Comparison of ENCODE assay signal across 9 cellular contexts in genomic region chr6:41922154-41922553, GRCh38. TPM values are rescaled to one million over a fixed set of nuclear protein-coding genes. Genes with fewer than 3 reads are reported as not detected.
DNase-seq lines count a peak whose midpoint lies in the region; FAIRE-seq and TF ChIP-seq lines count a peak whose summit lies in the region.
"Had no signal": no experiment of that assay in that cellular context is flagged by ENCODE, and none has a peak within 500 bp of the region (broad histone marks: within the 10 kb centered on the region; RNA-seq: fewer than 3 reads in every experiment).

No MANE protein-coding gene starts in this region.

- 3 to 5% methylated on average over 7 of the region's 7 CpGs for WGBS in testis, 2 donors

- H3K4me2 ChIP-seq in keratinocyte (ENCODE audit: control insufficient read depth, extremely low read depth, insufficient read depth, low read depth, low read length) = peak overlapping the region; percentile 82

- peak overlapping the region; percentile 100 for H3K4me3 Mint-ChIP-seq in activated CD4-positive, alpha-beta T cell treated with anti-CD3 and anti-CD28 coated beads, Interleukin-2, amount 10 ng/mL, durations not matched to agents 24 days and 14 days
- H3K4me3 Mint-ChIP-seq in activated naive CD8-positive, alpha-beta T cell = peak overlapping the region; percentile 99

- H2AFZ ChIP-seq in keratinocyte (ENCODE audit: control insufficient read depth, low read length) = no peak overlapping the region

- H3K36me3 ChIP-seq in keratinocyte (ENCODE audit: control insufficient read depth in 2 of 2, extremely low read depth in 1 of 2, insufficient read depth in 2 of 2, low read length in 2 of 2) = peaks cover 2 to 24% of the 10 kb centered on the region in 2 experiments
- H3K36me3 ChIP-seq in testis (ENCODE audit: low read depth, missing control alignments) = no peaks in the 10 kb centered on the region

- H3K27me3 ChIP-seq in keratinocyte (ENCODE audit: control insufficient read depth, extremely low read depth, insufficient read depth, low read length) = no peaks in the 10 kb centered on the region
- no peaks in the 10 kb centered on the region for H3K27me3 ChIP-seq in testis

- H3K9me3 ChIP-seq in keratinocyte (ENCODE audit: control insufficient read depth, low read depth, low read length) (no peaks in the 10 kb centered on the region), testis (no peaks in the 10 kb centered on the region)

- peaks cover 70% of the 10 kb centered on the region for H3K79me2 ChIP-seq in keratinocyte (ENCODE audit: control insufficient read depth, insufficient read depth, low read length)

- H3K4me1 Mint-ChIP-seq in activated CD4-positive, alpha-beta T cell treated with anti-CD3 and anti-CD28 coated beads, Interleukin-2, amount 10 ng/mL, durations not matched to agents 24 days and 14 days = peaks cover 51% of the 10 kb centered on the region
- peaks cover 51% of the 10 kb centered on the region for H3K4me1 Mint-ChIP-seq in activated naive CD8-positive, alpha-beta T cell (ENCODE audit: low read depth)

- peaks cover 32% of the 10 kb centered on the region for H3K4me1 ChIP-seq in keratinocyte (ENCODE audit: control insufficient read depth, extremely low read depth, insufficient read depth, low read length)
- H3K4me1 ChIP-seq in testis = peaks cover 24% of the 10 kb centered on the region

- H3K9me1 ChIP-seq in keratinocyte (ENCODE audit: control insufficient read depth, extremely low read depth, insufficient read depth, low read length) = no peaks in the 10 kb centered on the region

- no peaks in the 10 kb centered on the region for H3K9me3 Mint-ChIP-seq in activated CD4-positive, alpha-beta T cell treated with anti-CD3 and anti-CD28 coated beads, Interleukin-2, amount 10 ng/mL, durations not matched to agents 24 days and 14 days
- no peaks in the 10 kb centered on the region for H3K9me3 Mint-ChIP-seq in activated naive CD8-positive, alpha-beta T cell (ENCODE audit: low read depth)

- DNase-seq in activated CD4-positive, alpha-beta T cell treated with anti-CD3 and anti-CD28 coated beads, Interleukin-2, amount 10 ng/mL, durations not matched to agents 24 days and 14 days = no peak
- no peak for DNase-seq in activated CD4-positive, alpha-beta T cell treated with anti-CD3 and anti-CD28 coated beads, Interleukin-2, amount 50 U/mL, for 4 hours
- no peak for DNase-seq in keratinocyte (ENCODE audit: low read depth, low spot score)
- DNase-seq in testis = no peak
- DNase-seq in effector CD8-positive, alpha-beta T cell (lab: John Stamatoyannopoulos, UW) = no peak
- DNase-seq in NOMO-1 treated with DMSO at 0.1 percent for 48 hours (lab: John Stamatoyannopoulos, UW; ENCODE audit: unreplicated experiment) = no peak
- no peak for DNase-seq in activated effector memory CD4-positive, alpha-beta T cell treated with Interleukin-2 at 50 U/mL for 16 hours
- DNase-seq: NCI-H1048 had no signal

- FAIRE-seq in keratinocyte (lab: Jason Lieb, UNC) = no peak

- peaks cover 33% of the 10 kb centered on the region for H3K36me3 Mint-ChIP-seq in activated CD4-positive, alpha-beta T cell treated with anti-CD3 and anti-CD28 coated beads, Interleukin-2, amount 10 ng/mL, durations not matched to agents 24 days and 14 days (ENCODE audit: low read depth)
- peaks cover 17% of the 10 kb centered on the region for H3K36me3 Mint-ChIP-seq in activated naive CD8-positive, alpha-beta T cell

- H3K27ac Mint-ChIP-seq in activated CD4-positive, alpha-beta T cell treated with anti-CD3 and anti-CD28 coated beads, Interleukin-2, amount 10 ng/mL, durations not matched to agents 24 days and 14 days = peak overlapping the region; percentile 98
- peak overlapping the region; percentile 100 for H3K27ac Mint-ChIP-seq in activated naive CD8-positive, alpha-beta T cell

- peak overlapping the region; percentile 100 for H3K9ac ChIP-seq in keratinocyte (ENCODE audit: control insufficient read depth, extremely low read depth, insufficient read depth, low read length)

- dilution Hi-C loops in keratinocyte (cut with MboI; ENCODE audit: extremely low pct_ligation_motif_present, low sequenced_read_pairs) = no loop called here

- intact Hi-C loops in activated CD4-positive, alpha-beta T cell treated with anti-CD3 and anti-CD28 coated beads, Interleukin-2, amount 10 ng/mL, durations not matched to agents 24 days and 14 days (cut with micrococcal nuclease) = loop anchor here (5.0 kb wide), 1 partner anchor 295 kb away; the partner anchor contains the start of gene MRPS10
- intact Hi-C loops in testis (cut with DNase I; ENCODE audit: low total_unique reads) = loop anchor here (5.0 kb wide), 1 partner anchor 135 kb away; the partner anchor contains the start of gene TOMM6

- no peak for TF ChIP-seq POLR2A in testis (IDR thresholded peaks at IDR 0.05)

- no peak for TF ChIP-seq CTCF in keratinocyte (optimal IDR thresholded peaks at IDR 0.05 in 1 of 3, IDR thresholded peaks at IDR 0.05 in 1 of 3, conservative IDR thresholded peaks at IDR 0.05 in 1 of 3; ENCODE audit: extremely low read depth in 1 of 3, insufficient read depth in 2 of 3, low read length in 3 of 3)
- no peak for TF ChIP-seq CTCF in testis (IDR thresholded peaks at IDR 0.05)

- H4K20me1 ChIP-seq in keratinocyte (ENCODE audit: control insufficient read depth, extremely low read depth, insufficient read depth, low read length) = peaks cover 3% of the 10 kb centered on the region

- H3K27ac ChIP-seq in keratinocyte (ENCODE audit: control insufficient read depth, insufficient read depth, low read length) = peak overlapping the region; percentile 100
- H3K27ac ChIP-seq in testis = peak overlapping the region in 1 of 2 donors; percentile 96

- peak overlapping the region; percentile 90 to 100 (median 95) for H3K4me3 ChIP-seq in keratinocyte (ENCODE audit: control insufficient read depth in 2 of 3, extremely low read depth in 1 of 3, insufficient read depth in 2 of 3, low read depth in 1 of 3, low read length in 3 of 3)
- peak overlapping the region; percentile 66 to 83 for H3K4me3 ChIP-seq in testis

- H3K27me3 Mint-ChIP-seq in activated CD4-positive, alpha-beta T cell treated with anti-CD3 and anti-CD28 coated beads, Interleukin-2, amount 10 ng/mL, durations not matched to agents 24 days and 14 days = no peaks in the 10 kb centered on the region
- no peaks in the 10 kb centered on the region for H3K27me3 Mint-ChIP-seq in activated naive CD8-positive, alpha-beta T cell

RNA-seq across cellular contexts. Expression of gene BYSL, which starts 0.9 kb away (rescaled TPM):
- 79.6 and 81.4 TPM in 2 replicates for total RNA-seq in activated CD4-positive, alpha-beta T cell treated with anti-CD3 and anti-CD28 coated beads, Interleukin-2, amount 10 ng/mL, durations not matched to agents 24 days and 14 days
- polyA plus RNA-seq in keratinocyte = 34.3 to 39.2 TPM (median 34.5 TPM) in 3 replicates
- 38.2 TPM for polyA plus RNA-seq in keratinocyte (2011; ENCODE audit: low read depth)
- polyA plus RNA-seq in keratinocyte (2011; cell fraction: cytosol; rRNA removed) = 31.3 and 32.8 TPM in 2 replicates
- polyA plus RNA-seq in keratinocyte (2011; cell fraction: nucleus; rRNA removed) = 36.9 and 43.6 TPM in 2 replicates
- polyA plus RNA-seq in keratinocyte (2012; ENCODE audit: low replicate concordance) = 27.9 and 36.3 TPM in 2 replicates
- polyA minus RNA-seq in keratinocyte = 29.8 to 54.3 TPM (median 30.2 TPM) in 3 replicates
- 23.2 TPM for polyA minus RNA-seq in keratinocyte (2011; cell fraction: cytosol; rRNA and poly(A)+ RNA removed)
- polyA minus RNA-seq in keratinocyte (2011; cell fraction: nucleus; rRNA and poly(A)+ RNA removed) = 15.5 and 20.5 TPM in 2 replicates
- total RNA-seq in testis = 10 to 100 TPM; 13.7 to 18.7 TPM
- polyA plus RNA-seq in testis (ENCODE audit: insufficient read depth, low read depth, low replicate concordance) = 20.5 TPM

RNA-seq across cellular contexts. Expression of gene MED20, which starts 1.2 kb away (rescaled TPM):
- total RNA-seq in activated CD4-positive, alpha-beta T cell treated with anti-CD3 and anti-CD28 coated beads, Interleukin-2, amount 10 ng/mL, durations not matched to agents 24 days and 14 days = 21.9 and 22.8 TPM in 2 replicates
- 34.0 to 37.5 TPM (median 34.8 TPM) in 3 replicates for polyA plus RNA-seq in keratinocyte
- 6.9 TPM for polyA plus RNA-seq in keratinocyte (2011; ENCODE audit: low read depth)
- polyA plus RNA-seq in keratinocyte (2011; cell fraction: cytosol; rRNA removed) = 29.3 and 45.5 TPM in 2 replicates
- 39.8 and 44.8 TPM in 2 replicates for polyA plus RNA-seq in keratinocyte (2011; cell fraction: nucleus; rRNA removed)
- polyA plus RNA-seq in keratinocyte (2012; ENCODE audit: low replicate concordance) = 17.0 and 28.1 TPM in 2 replicates
- 42.2 to 43.7 TPM (median 42.3 TPM) in 3 replicates for polyA minus RNA-seq in keratinocyte
- polyA minus RNA-seq in keratinocyte (2011; cell fraction: cytosol; rRNA and poly(A)+ RNA removed) = 26.7 TPM
- 17.5 and 31.7 TPM in 2 replicates for polyA minus RNA-seq in keratinocyte (2011; cell fraction: nucleus; rRNA and poly(A)+ RNA removed)
- total RNA-seq in testis = 10 to 100 TPM; 25.1 TPM
- polyA plus RNA-seq in testis (ENCODE audit: insufficient read depth, low read depth, low replicate concordance) = 15.9 TPM

RNA-seq across cellular contexts. Expression of gene CCND3, which starts 19.5 kb away (rescaled TPM):
- total RNA-seq in activated CD4-positive, alpha-beta T cell treated with anti-CD3 and anti-CD28 coated beads, Interleukin-2, amount 10 ng/mL, durations not matched to agents 24 days and 14 days = 483 and 491 TPM in 2 replicates
- polyA plus RNA-seq in keratinocyte = 37.3 to 58.9 TPM (median 37.4 TPM) in 3 replicates
- 2.1 TPM for polyA plus RNA-seq in keratinocyte (2011; ENCODE audit: low read depth)
- polyA plus RNA-seq in keratinocyte (2011; cell fraction: cytosol; rRNA removed) = 34.4 and 52.8 TPM in 2 replicates
- polyA plus RNA-seq in keratinocyte (2011; cell fraction: nucleus; rRNA removed) = 31.4 and 32.6 TPM in 2 replicates
- 20.7 and 62.5 TPM in 2 replicates for polyA plus RNA-seq in keratinocyte (2012; ENCODE audit: low replicate concordance)
- 29.1 to 65.9 TPM (median 39.1 TPM) in 3 replicates for polyA minus RNA-seq in keratinocyte
- polyA minus RNA-seq in keratinocyte (2011; cell fraction: cytosol; rRNA and poly(A)+ RNA removed) = 76.7 TPM
- 16.4 and 18.1 TPM in 2 replicates for polyA minus RNA-seq in keratinocyte (2011; cell fraction: nucleus; rRNA and poly(A)+ RNA removed)
- total RNA-seq in testis = 10 to 100 TPM; 27.9 to 32.9 TPM
- polyA plus RNA-seq in testis (ENCODE audit: insufficient read depth, low read depth, low replicate concordance) = 21.2 TPM

RNA-seq across cellular contexts. Expression of gene USP49, which starts 27.0 kb away (rescaled TPM):
- total RNA-seq in activated CD4-positive, alpha-beta T cell treated with anti-CD3 and anti-CD28 coated beads, Interleukin-2, amount 10 ng/mL, durations not matched to agents 24 days and 14 days = 5.8 and 6.3 TPM in 2 replicates
- polyA plus RNA-seq in keratinocyte (1.0 to 3.2 TPM (median 2.3 TPM) in 3 replicates), testis (ENCODE audit: insufficient read depth, low read depth, low replicate concordance) (9.3 TPM)
- 1.5 TPM for polyA plus RNA-seq in keratinocyte (2011; ENCODE audit: low read depth)
- 0.45 and 0.64 TPM in 2 replicates for polyA plus RNA-seq in keratinocyte (2011; cell fraction: cytosol; rRNA removed)
- 9.4 and 9.9 TPM in 2 replicates for polyA plus RNA-seq in keratinocyte (2011; cell fraction: nucleus; rRNA removed)
- 0.84 and 2.1 TPM in 2 replicates for polyA plus RNA-seq in keratinocyte (2012; ENCODE audit: low replicate concordance)
- polyA minus RNA-seq in keratinocyte = 0.98 to 2.8 TPM (median 2.4 TPM) in 3 replicates
- 0.77 TPM for polyA minus RNA-seq in keratinocyte (2011; cell fraction: cytosol; rRNA and poly(A)+ RNA removed)
- polyA minus RNA-seq in keratinocyte (2011; cell fraction: nucleus; rRNA and poly(A)+ RNA removed) = 3.8 and 6.7 TPM in 2 replicates
- total RNA-seq in testis = 10 to 100 TPM; 19.7 to 26.3 TPM

Comparison
In these comparisons a context has a peak if more than half of its experiments do, and no peak if none do; other contexts are left out.
1. RNA of gene CCND3, which starts 19.5 kb away (total RNA-seq): 483 to 491 TPM in activated CD4-positive, alpha-beta T cell treated with anti-CD3 and anti-CD28 coated beads, Interleukin-2, amount 10 ng/mL, durations not matched to agents 24 days and 14 days; 27.9 to 32.9 TPM in testis; every median in the first group is over 10 times any median in the second.